In the genomic region with DNA sequence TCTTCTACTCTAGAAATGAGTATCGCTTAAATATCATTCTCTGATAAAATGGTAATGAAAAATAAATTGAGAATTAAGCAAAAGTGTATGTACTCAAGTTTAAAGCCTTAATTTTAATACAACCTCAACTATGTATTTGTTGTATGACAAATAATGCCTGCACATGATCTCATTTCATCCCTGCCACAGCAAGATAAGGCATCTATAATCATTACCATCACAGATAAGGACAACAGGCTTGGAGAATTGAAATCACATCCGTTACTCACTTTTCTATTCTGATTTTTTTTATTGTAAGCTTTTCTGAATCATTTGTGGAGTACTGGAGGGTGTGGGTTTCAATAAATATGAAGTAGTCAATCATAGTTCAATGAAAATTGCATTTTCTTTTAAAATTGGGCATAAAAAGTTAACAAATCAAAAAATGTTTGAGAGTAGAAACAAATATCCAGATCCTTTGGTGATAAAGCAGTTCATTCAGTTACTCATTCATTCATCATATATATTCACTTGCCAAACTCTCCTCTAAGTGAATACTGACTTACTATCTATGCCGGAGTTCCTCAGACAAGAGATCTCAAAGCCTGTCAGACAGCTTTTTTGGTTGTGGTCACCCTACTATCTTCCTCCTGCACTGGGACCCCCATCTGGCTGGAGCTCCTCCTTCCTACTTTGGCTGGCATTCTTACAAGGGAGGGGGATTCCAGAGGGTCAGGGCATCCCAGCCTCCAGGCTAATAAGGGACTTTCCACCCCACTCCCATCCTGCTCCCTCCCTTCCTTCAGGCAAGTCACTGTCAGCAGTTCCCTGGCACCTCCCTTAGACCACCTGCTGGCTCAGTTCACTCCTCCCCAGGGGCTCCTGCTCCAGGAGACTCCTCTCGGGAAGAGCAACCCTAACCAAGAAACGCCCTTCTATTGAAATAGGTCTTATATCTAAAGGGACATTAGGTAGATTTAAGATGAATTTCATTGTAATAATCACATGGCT, we compare ENCODE assay signal across 19 cellular contexts.
DNase-seq lines count a peak whose midpoint lies in the region; ATAC-seq and TF ChIP-seq lines count a peak whose summit lies in the region.
"Had no signal": no experiment of that assay in that cellular context is flagged by ENCODE, and none has a peak within 500 bp of the region (broad histone marks: within the 10 kb centered on the region; RNA-seq: fewer than 3 reads in every experiment).

No MANE protein-coding gene starts in this region.

- no peak for DNase-seq in SK-N-SH
- DNase-seq in RWPE2 (ENCODE audit: low spot score), result no peak
- peak; percentile 67 for DNase-seq in islet precursor cell
- DNase-seq in type B pancreatic cell (ENCODE audit: extremely low spot score, unreplicated experiment), result no peak
- DNase-seq in NCI-H1930 (lab: John Stamatoyannopoulos, UW), result no peak
- no peak for DNase-seq in MM.1S
- DNase-seq in DMS53 treated with DMSO at 0.1 percent for 48 hours (lab: John Stamatoyannopoulos, UW; ENCODE audit: unreplicated experiment), result no peak
- DNase-seq: 8988T; activated CD4-positive, alpha-beta memory T cell treated with anti-CD3 and anti-CD28 coated beads, Interleukin-2, amount 10 ng/mL, durations not matched to agents 7 days and 5 days; activated effector memory CD4-positive, alpha-beta T cell treated with Interleukin-2 at 50 U/mL for 16 hours; aorta; effector CD8-positive, alpha-beta T cell; naive thymus-derived CD4-positive, alpha-beta T cell; NCI-H1417; NCI-H510A; SHP77 treated with DMSO at 0.1 percent for 48 hours had no signal

- H3K27me3 Mint-ChIP-seq in type B pancreatic cell, result no peaks in the 10 kb centered on the region

- H3K4me3 ChIP-seq in SK-N-SH (ENCODE audit: low read depth in 2 of 2, low read length in 1 of 2) (no peak overlapping the region), RWPE2 (ENCODE audit: severe bottlenecking) (no peak overlapping the region), MM.1S (ENCODE audit: low read length) (no peak overlapping the region)

- 69% methylated on average over 5 of the region's 5 CpGs for WGBS in SK-N-SH (ENCODE audit: low lambda C conversion rate)

- H3F3A ChIP-seq in SK-N-SH (replicated peaks; ENCODE audit: insufficient read depth) (peaks cover 24% of the 10 kb centered on the region), MM.1S (ENCODE audit: insufficient read depth, low read length) (no peaks in the 10 kb centered on the region)

- CTCF ChIA-PET in SK-N-SH (lab: Yijun Ruan, JAX), result interaction anchor here (1.8 kb wide), 1 partner anchor 13 kb away, joined by 6 read pairs; no protein-coding TSS in a partner anchor

- H3K27ac Mint-ChIP-seq in type B pancreatic cell, result peak overlapping the region; percentile 51
- H3K27ac Mint-ChIP-seq: activated CD4-positive, alpha-beta memory T cell treated with anti-CD3 and anti-CD28 coated beads, Interleukin-2, amount 10 ng/mL, durations not matched to agents 7 days and 5 days; IgD-negative memory B cell; naive thymus-derived CD4-positive, alpha-beta T cell had no signal

- peaks cover 0 to 5% of the 10 kb centered on the region in 2 experiments for H3K36me3 ChIP-seq in SK-N-SH (replicated peaks in 1 of 2; ENCODE audit: control insufficient read depth in 1 of 2, insufficient read depth in 2 of 2, low read length in 1 of 2)
- H3K36me3 ChIP-seq in RWPE2 (ENCODE audit: low read depth), result peaks cover 28% of the 10 kb centered on the region
- no peaks in the 10 kb centered on the region for H3K36me3 ChIP-seq in MM.1S (replicated peaks; ENCODE audit: insufficient read depth, low read length)

- no peaks in the 10 kb centered on the region for H3K9me2 ChIP-seq in SK-N-SH
- H3K9me2 ChIP-seq in MM.1S (replicated peaks; ENCODE audit: insufficient read depth, low read length), result no peaks in the 10 kb centered on the region

- H3K4me2 ChIP-seq in SK-N-SH (no peak overlapping the region), MM.1S (ENCODE audit: low read depth, low read length) (no peak overlapping the region)

- no peaks in the 10 kb centered on the region for H3K9me3 Mint-ChIP-seq in type B pancreatic cell

- H3K9ac ChIP-seq in SK-N-SH, result no peak overlapping the region
- H3K9ac ChIP-seq in MM.1S (ENCODE audit: low read length), result no peak overlapping the region

- H3K4me1 Mint-ChIP-seq in type B pancreatic cell (ENCODE audit: unreplicated experiment), result peaks cover 31% of the 10 kb centered on the region

- TF ChIP-seq CTCF in SK-N-SH (IDR thresholded peaks at IDR 0.05) (no peak), RWPE2 (IDR thresholded peaks at IDR 0.05; ENCODE audit: poor library complexity, severe bottlenecking) (no peak), type B pancreatic cell (conservative IDR thresholded peaks at IDR 0.05) (no peak), MM.1S (IDR thresholded peaks at IDR 0.05; ENCODE audit: low read length) (no peak)

- H3K9me3 ChIP-seq in SK-N-SH, result no peaks in the 10 kb centered on the region
- peaks cover 2% of the 10 kb centered on the region for H3K9me3 ChIP-seq in RWPE2 (ENCODE audit: severe bottlenecking)
- no peaks in the 10 kb centered on the region for H3K9me3 ChIP-seq in MM.1S (replicated peaks; ENCODE audit: insufficient read depth, low read length)

- H4K20me1 ChIP-seq in SK-N-SH (ENCODE audit: insufficient read depth) (no peaks in the 10 kb centered on the region), MM.1S (ENCODE audit: insufficient read depth, low read length) (no peaks in the 10 kb centered on the region)

- no peak for ATAC-seq in SK-N-SH treated with all-trans-retinoic acid at 6 μM for 48 hours
- no peak for ATAC-seq in RWPE2 (ENCODE audit: low read depth)
- ATAC-seq: left lobe of liver; naive thymus-derived CD4-positive, alpha-beta T cell had no signal

- H3K79me2 ChIP-seq in SK-N-SH (ENCODE audit: insufficient read depth), result peaks cover 10% of the 10 kb centered on the region; the same call in 1 of the 2 replicates
- H3K79me2 ChIP-seq in MM.1S (ENCODE audit: low read length), result no peaks in the 10 kb centered on the region

- POLR2A ChIA-PET in SK-N-SH (lab: Yijun Ruan, JAX), result no interaction called here

- no peak for TF ChIP-seq EP300 in SK-N-SH (IDR thresholded peaks at IDR 0.05; ENCODE audit: borderline replicate concordance in 1 of 2, low read depth in 1 of 2, low read length in 1 of 2)

- no peaks in the 10 kb centered on the region for H3K27me3 ChIP-seq in SK-N-SH (ENCODE audit: insufficient read depth)
- no peaks in the 10 kb centered on the region for H3K27me3 ChIP-seq in RWPE2 (ENCODE audit: insufficient read depth, poor library complexity, severe bottlenecking)
- H3K27me3 ChIP-seq in MM.1S (replicated peaks; ENCODE audit: insufficient read depth, low read length), result no peaks in the 10 kb centered on the region

- peaks cover 7 to 40% of the 10 kb centered on the region in 2 experiments; a peak in 3 of 4 replicates for H3K4me1 ChIP-seq in SK-N-SH (ENCODE audit: control insufficient read depth in 1 of 2, insufficient read depth in 2 of 2, low read depth in 1 of 2, low read length in 1 of 2)
- peaks cover 60% of the 10 kb centered on the region for H3K4me1 ChIP-seq in RWPE2 (ENCODE audit: insufficient read depth, poor library complexity, severe bottlenecking)
- H3K4me1 ChIP-seq in MM.1S (ENCODE audit: low read length), result no peaks in the 10 kb centered on the region; the same call in none of the 2 replicates

- H3K4me3 Mint-ChIP-seq in type B pancreatic cell, result peak overlapping the region; percentile 31
- H3K4me3 Mint-ChIP-seq: activated CD4-positive, alpha-beta memory T cell treated with anti-CD3 and anti-CD28 coated beads, Interleukin-2, amount 10 ng/mL, durations not matched to agents 7 days and 5 days; naive thymus-derived CD4-positive, alpha-beta T cell had no signal

- H3K27ac ChIP-seq in SK-N-SH (ENCODE audit: low read depth in 2 of 2, low read length in 1 of 2) (peak overlapping the region in 1 of 2 experiments; percentile 95; a peak in 1 of 4 replicates), RWPE2 (ENCODE audit: poor library complexity, severe bottlenecking) (peak overlapping the region; percentile 1), MM.1S (ENCODE audit: low read length) (no peak overlapping the region)

- H2AFZ ChIP-seq in SK-N-SH (ENCODE audit: low read depth), result peak overlapping the region; percentile 44; the same call in 1 of the 2 replicates
- no peak overlapping the region for H2AFZ ChIP-seq in MM.1S (ENCODE audit: low read length)

- peaks cover 28% of the 10 kb centered on the region for H3K36me3 Mint-ChIP-seq in type B pancreatic cell
- H3K36me3 Mint-ChIP-seq: IgD-negative memory B cell; naive thymus-derived CD4-positive, alpha-beta T cell had no signal

- no peak for TF ChIP-seq RAD21 in SK-N-SH (IDR thresholded peaks at IDR 0.05; ENCODE audit: low read length)

TF ChIP-seq in SK-N-SH, 30 proteins besides CTCF, POLR2A, EP300 and RAD21 (continues in another document):
- no peak for TF ChIP-seq FOXM1 (IDR thresholded peaks at IDR 0.05; ENCODE audit: low read depth)
- TF ChIP-seq SMC3 (IDR thresholded peaks at IDR 0.05; ENCODE audit: low read depth, low read length), result no peak
- no peak for TF ChIP-seq USF2 (IDR thresholded peaks at IDR 0.05; ENCODE audit: borderline replicate concordance, low read depth, low read length)
- TF ChIP-seq NRF1 (IDR thresholded peaks at IDR 0.05; ENCODE audit: low read depth, low read length), result no peak
- peak; percentile 7; the same call in 1 of the 2 replicates for TF ChIP-seq TCF12 (IDR thresholded peaks at IDR 0.05)
- no peak for TF ChIP-seq GABPA (IDR thresholded peaks at IDR 0.05; ENCODE audit: low read depth)

TF ChIP-seq in SK-N-SH treated with all-trans-retinoic acid at 6 μM for 48 hours, 23 proteins besides CTCF, POLR2A, EP300 and RAD21:
- TF ChIP-seq ZNF565 (CRISPR knock-in tag; conservative IDR thresholded peaks at IDR 0.05; ENCODE audit: low read depth) (no peak), ESRRG (CRISPR knock-in tag; IDR thresholded peaks at IDR 0.05) (no peak), PPARA (CRISPR knock-in tag; IDR thresholded peaks at IDR 0.05; ENCODE audit: borderline replicate concordance) (no peak), SNAI2 (CRISPR knock-in tag; IDR thresholded peaks at IDR 0.05) (no peak), ZFP30 (CRISPR knock-in tag; IDR thresholded peaks at IDR 0.05) (no peak), ZFP3 (CRISPR knock-in tag; IDR thresholded peaks at IDR 0.05) (no peak), TOX (CRISPR knock-in tag; IDR thresholded peaks at IDR 0.05; ENCODE audit: borderline replicate concordance) (no peak)
- TF ChIP-seq, protein P1, sequence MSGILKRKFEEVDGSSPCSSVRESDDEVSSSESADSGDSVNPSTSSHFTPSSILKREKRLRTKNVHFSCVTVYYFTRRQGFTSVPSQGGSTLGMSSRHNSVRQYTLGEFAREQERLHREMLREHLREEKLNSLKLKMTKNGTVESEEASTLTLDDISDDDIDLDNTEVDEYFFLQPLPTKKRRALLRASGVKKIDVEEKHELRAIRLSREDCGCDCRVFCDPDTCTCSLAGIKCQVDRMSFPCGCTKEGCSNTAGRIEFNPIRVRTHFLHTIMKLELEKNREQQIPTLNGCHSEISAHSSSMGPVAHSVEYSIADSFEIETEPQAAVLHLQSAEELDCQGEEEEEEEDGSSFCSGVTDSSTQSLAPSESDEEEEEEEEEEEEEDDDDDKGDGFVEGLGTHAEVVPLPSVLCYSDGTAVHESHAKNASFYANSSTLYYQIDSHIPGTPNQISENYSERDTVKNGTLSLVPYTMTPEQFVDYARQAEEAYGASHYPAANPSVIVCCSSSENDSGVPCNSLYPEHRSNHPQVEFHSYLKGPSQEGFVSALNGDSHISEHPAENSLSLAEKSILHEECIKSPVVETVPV (CRISPR knock-in tag; IDR thresholded peaks at IDR 0.05), result no peak
